ENCODE assay signal across 1 cellular context in the genomic region with DNA sequence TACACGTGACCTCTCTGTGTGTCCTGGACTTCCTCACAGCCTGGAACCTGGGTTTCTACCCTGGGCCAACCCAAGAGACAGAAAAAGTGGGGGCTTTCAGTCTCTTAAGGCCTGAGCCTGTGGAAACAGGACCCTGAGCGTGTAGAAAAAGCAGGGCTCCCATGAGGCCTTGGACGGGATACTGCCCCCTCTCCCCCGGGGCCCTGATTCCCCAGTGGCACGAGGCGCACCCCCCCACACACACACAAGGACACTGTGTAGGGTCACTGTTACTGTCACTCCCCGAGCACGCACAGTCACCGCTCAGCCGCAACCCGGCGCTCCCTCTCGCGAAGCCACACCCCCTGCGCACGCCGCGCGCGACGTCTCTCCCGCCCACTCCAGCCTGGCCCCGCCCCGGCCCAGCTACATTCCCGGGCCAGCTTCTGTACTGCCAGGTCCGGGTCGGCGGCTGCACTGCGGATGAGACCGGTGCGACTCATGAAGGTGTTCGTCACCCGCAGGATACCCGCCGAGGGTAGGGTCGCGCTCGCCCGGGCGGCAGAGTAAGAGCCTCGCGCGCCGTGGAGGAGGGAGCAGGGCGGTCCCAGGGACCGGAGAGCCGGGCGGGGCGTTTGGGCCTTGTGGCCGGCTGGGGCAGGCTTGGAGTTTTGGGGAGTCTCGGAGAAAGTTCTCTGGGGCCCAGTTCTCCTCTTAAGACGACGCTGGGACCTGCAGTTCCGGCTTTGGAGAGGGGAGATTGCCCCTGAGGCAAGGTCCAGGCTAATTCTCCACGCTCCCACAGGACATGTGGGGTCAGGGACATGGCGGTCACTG.
A peak's percentile ranks its signal among the peaks of the same experiment; 100 is the strongest.
TF ChIP-seq lines count a peak whose summit lies in the region.

GRHPR (plus strand) TSS at position 408 of the 816 bp plus-strand sequence; CDS start at position 463, 55 bp downstream.

TF ChIP-seq in HepG2, 621 proteins besides CTCF, POLR2A, EP300 and RAD21 (continued from another document and continues in another):
- TF ChIP-seq, protein P1, sequence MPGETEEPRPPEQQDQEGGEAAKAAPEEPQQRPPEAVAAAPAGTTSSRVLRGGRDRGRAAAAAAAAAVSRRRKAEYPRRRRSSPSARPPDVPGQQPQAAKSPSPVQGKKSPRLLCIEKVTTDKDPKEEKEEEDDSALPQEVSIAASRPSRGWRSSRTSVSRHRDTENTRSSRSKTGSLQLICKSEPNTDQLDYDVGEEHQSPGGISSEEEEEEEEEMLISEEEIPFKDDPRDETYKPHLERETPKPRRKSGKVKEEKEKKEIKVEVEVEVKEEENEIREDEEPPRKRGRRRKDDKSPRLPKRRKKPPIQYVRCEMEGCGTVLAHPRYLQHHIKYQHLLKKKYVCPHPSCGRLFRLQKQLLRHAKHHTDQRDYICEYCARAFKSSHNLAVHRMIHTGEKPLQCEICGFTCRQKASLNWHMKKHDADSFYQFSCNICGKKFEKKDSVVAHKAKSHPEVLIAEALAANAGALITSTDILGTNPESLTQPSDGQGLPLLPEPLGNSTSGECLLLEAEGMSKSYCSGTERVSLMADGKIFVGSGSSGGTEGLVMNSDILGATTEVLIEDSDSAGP (CRISPR knock-in tag; IDR thresholded peaks at IDR 0.05; ENCODE audit: borderline replicate concordance): peak; percentile 88
- TF ChIP-seq MATR3 (CRISPR knock-in tag; IDR thresholded peaks at IDR 0.05): 0 out of 2 replicates have a peak, but pooled peaks have one; percentile 40
- 0 out of 2 replicates have a peak, but pooled peaks have one; percentile 44 for TF ChIP-seq SOX5 (CRISPR knock-in tag; IDR thresholded peaks at IDR 0.05; ENCODE audit: borderline replicate concordance)
- peak; percentile 89 for TF ChIP-seq ZNF543 (CRISPR knock-in tag; IDR thresholded peaks at IDR 0.05)
- no peak for TF ChIP-seq ONECUT2 (CRISPR knock-in tag; IDR thresholded peaks at IDR 0.05)
- peak; percentile 29; the same call in 1 of the 2 replicates for TF ChIP-seq ARNT2 (CRISPR knock-in tag; IDR thresholded peaks at IDR 0.05; ENCODE audit: low read depth)
- no peak for TF ChIP-seq PREB (CRISPR knock-in tag; IDR thresholded peaks at IDR 0.05)
- peak; percentile 79; the same call in 1 of the 2 replicates for TF ChIP-seq ZBTB7A (CRISPR knock-in tag; IDR thresholded peaks at IDR 0.05)
- no peak for TF ChIP-seq SNAPC2 (CRISPR knock-in tag; IDR thresholded peaks at IDR 0.05)
- TF ChIP-seq ZNF550 (CRISPR knock-in tag; IDR thresholded peaks at IDR 0.05; ENCODE audit: borderline replicate concordance): no peak
- TF ChIP-seq, protein P2, sequence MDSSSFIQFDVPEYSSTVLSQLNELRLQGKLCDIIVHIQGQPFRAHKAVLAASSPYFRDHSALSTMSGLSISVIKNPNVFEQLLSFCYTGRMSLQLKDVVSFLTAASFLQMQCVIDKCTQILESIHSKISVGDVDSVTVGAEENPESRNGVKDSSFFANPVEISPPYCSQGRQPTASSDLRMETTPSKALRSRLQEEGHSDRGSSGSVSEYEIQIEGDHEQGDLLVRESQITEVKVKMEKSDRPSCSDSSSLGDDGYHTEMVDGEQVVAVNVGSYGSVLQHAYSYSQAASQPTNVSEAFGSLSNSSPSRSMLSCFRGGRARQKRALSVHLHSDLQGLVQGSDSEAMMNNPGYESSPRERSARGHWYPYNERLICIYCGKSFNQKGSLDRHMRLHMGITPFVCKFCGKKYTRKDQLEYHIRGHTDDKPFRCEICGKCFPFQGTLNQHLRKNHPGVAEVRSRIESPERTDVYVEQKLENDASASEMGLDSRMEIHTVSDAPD (CRISPR knock-in tag; IDR thresholded peaks at IDR 0.05): no peak
- TF ChIP-seq POGK (CRISPR knock-in tag; conservative IDR thresholded peaks at IDR 0.05): peak; percentile 40; the same call in 1 of the 2 replicates
- TF ChIP-seq BORCS8-MEF2B (CRISPR knock-in tag; IDR thresholded peaks at IDR 0.05): peak; percentile 78; the same call in 1 of the 2 replicates
- 0 out of 2 replicates have a peak, but pooled peaks have one; percentile 61 for TF ChIP-seq HDAC2 (CRISPR knock-in tag; IDR thresholded peaks at IDR 0.05)
- TF ChIP-seq ZNF75D (CRISPR knock-in tag; IDR thresholded peaks at IDR 0.05; ENCODE audit: borderline replicate concordance): no peak
- no peak for TF ChIP-seq TRIM22 (IDR thresholded peaks at IDR 0.05)
- no peak for TF ChIP-seq RFX1 (IDR thresholded peaks at IDR 0.05)
- TF ChIP-seq, protein P3, sequence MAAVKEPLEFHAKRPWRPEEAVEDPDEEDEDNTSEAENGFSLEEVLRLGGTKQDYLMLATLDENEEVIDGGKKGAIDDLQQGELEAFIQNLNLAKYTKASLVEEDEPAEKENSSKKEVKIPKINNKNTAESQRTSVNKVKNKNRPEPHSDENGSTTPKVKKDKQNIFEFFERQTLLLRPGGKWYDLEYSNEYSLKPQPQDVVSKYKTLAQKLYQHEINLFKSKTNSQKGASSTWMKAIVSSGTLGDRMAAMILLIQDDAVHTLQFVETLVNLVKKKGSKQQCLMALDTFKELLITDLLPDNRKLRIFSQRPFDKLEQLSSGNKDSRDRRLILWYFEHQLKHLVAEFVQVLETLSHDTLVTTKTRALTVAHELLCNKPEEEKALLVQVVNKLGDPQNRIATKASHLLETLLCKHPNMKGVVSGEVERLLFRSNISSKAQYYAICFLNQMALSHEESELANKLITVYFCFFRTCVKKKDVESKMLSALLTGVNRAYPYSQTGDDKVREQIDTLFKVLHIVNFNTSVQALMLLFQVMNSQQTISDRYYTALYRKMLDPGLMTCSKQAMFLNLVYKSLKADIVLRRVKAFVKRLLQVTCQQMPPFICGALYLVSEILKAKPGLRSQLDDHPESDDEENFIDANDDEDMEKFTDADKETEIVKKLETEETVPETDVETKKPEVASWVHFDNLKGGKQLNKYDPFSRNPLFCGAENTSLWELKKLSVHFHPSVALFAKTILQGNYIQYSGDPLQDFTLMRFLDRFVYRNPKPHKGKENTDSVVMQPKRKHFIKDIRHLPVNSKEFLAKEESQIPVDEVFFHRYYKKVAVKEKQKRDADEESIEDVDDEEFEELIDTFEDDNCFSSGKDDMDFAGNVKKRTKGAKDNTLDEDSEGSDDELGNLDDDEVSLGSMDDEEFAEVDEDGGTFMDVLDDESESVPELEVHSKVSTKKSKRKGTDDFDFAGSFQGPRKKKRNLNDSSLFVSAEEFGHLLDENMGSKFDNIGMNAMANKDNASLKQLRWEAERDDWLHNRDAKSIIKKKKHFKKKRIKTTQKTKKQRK (IDR thresholded peaks at IDR 0.05; ENCODE audit: low read length): no peak
- no peak for TF ChIP-seq ZNF468 (CRISPR knock-in tag; IDR thresholded peaks at IDR 0.05)
- TF ChIP-seq, protein P4, sequence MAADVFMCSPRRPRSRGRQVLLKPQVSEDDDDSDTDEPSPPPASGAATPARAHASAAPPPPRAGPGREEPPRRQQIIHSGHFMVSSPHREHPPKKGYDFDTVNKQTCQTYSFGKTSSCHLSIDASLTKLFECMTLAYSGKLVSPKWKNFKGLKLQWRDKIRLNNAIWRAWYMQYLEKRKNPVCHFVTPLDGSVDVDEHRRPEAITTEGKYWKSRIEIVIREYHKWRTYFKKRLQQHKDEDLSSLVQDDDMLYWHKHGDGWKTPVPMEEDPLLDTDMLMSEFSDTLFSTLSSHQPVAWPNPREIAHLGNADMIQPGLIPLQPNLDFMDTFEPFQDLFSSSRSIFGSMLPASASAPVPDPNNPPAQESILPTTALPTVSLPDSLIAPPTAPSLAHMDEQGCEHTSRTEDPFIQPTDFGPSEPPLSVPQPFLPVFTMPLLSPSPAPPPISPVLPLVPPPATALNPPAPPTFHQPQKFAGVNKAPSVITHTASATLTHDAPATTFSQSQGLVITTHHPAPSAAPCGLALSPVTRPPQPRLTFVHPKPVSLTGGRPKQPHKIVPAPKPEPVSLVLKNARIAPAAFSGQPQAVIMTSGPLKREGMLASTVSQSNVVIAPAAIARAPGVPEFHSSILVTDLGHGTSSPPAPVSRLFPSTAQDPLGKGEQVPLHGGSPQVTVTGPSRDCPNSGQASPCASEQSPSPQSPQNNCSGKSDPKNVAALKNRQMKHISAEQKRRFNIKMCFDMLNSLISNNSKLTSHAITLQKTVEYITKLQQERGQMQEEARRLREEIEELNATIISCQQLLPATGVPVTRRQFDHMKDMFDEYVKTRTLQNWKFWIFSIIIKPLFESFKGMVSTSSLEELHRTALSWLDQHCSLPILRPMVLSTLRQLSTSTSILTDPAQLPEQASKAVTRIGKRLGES (CRISPR knock-in tag; IDR thresholded peaks at IDR 0.05; ENCODE audit: borderline replicate concordance): peak; percentile 25; the same call in 1 of the 2 replicates
- TF ChIP-seq MAFG (CRISPR knock-in tag; IDR thresholded peaks at IDR 0.05): no peak
- TF ChIP-seq NCOA2 (CRISPR knock-in tag; IDR thresholded peaks at IDR 0.05): no peak
- peak; percentile 78 for TF ChIP-seq RBM39 (IDR thresholded peaks at IDR 0.05; ENCODE audit: low read depth, low read length, poor library complexity, severe bottlenecking)
- TF ChIP-seq E2F1 (CRISPR knock-in tag; IDR thresholded peaks at IDR 0.05): no peak
- TF ChIP-seq EZH2 (conservative IDR thresholded peaks at IDR 0.05; ENCODE audit: low read depth, low read length): no peak
- peak; percentile 90 for TF ChIP-seq ZNF564 (CRISPR knock-in tag; IDR thresholded peaks at IDR 0.05)
- no peak; the same call in 1 of the 2 replicates for TF ChIP-seq ZSCAN12 (CRISPR knock-in tag; IDR thresholded peaks at IDR 0.05)
- TF ChIP-seq ZNF572 (CRISPR knock-in tag; IDR thresholded peaks at IDR 0.05): no peak
- peak; percentile 66 for TF ChIP-seq NR2C2 (CRISPR knock-in tag; IDR thresholded peaks at IDR 0.05; ENCODE audit: borderline replicate concordance)
- TF ChIP-seq SETDB1 (CRISPR knock-in tag; IDR thresholded peaks at IDR 0.05; ENCODE audit: borderline replicate concordance): no peak
- TF ChIP-seq SSRP1 (CRISPR knock-in tag; IDR thresholded peaks at IDR 0.05): no peak
- no peak for TF ChIP-seq FOXA1 (IDR thresholded peaks at IDR 0.05)
- no peak; the same call in 1 of the 2 replicates for TF ChIP-seq FOXA1 (CRISPR knock-in tag; IDR thresholded peaks at IDR 0.05)
- TF ChIP-seq, protein P5, sequence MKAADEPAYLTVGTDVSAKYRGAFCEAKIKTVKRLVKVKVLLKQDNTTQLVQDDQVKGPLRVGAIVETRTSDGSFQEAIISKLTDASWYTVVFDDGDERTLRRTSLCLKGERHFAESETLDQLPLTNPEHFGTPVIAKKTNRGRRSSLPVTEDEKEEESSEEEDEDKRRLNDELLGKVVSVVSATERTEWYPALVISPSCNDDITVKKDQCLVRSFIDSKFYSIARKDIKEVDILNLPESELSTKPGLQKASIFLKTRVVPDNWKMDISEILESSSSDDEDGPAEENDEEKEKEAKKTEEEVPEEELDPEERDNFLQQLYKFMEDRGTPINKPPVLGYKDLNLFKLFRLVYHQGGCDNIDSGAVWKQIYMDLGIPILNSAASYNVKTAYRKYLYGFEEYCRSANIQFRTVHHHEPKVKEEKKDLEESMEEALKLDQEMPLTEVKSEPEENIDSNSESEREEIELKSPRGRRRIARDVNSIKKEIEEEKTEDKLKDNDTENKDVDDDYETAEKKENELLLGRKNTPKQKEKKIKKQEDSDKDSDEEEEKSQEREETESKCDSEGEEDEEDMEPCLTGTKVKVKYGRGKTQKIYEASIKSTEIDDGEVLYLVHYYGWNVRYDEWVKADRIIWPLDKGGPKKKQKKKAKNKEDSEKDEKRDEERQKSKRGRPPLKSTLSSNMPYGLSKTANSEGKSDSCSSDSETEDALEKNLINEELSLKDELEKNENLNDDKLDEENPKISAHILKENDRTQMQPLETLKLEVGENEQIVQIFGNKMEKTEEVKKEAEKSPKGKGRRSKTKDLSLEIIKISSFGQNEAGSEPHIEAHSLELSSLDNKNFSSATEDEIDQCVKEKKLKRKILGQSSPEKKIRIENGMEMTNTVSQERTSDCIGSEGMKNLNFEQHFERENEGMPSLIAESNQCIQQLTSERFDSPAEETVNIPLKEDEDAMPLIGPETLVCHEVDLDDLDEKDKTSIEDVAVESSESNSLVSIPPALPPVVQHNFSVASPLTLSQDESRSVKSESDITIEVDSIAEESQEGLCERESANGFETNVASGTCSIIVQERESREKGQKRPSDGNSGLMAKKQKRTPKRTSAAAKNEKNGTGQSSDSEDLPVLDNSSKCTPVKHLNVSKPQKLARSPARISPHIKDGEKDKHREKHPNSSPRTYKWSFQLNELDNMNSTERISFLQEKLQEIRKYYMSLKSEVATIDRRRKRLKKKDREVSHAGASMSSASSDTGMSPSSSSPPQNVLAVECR (CRISPR knock-in tag; IDR thresholded peaks at IDR 0.05; ENCODE audit: borderline replicate concordance): peak; percentile 87
- 0 out of 2 replicates have a peak, but pooled peaks have one; percentile 55 for TF ChIP-seq ZFP82 (CRISPR knock-in tag; IDR thresholded peaks at IDR 0.05; ENCODE audit: borderline replicate concordance)
- no peak for TF ChIP-seq IKZF1 (IDR thresholded peaks at IDR 0.05)
- TF ChIP-seq ZNF33A (CRISPR knock-in tag; IDR thresholded peaks at IDR 0.05; ENCODE audit: borderline replicate concordance): no peak
